Comparison of ENCODE assay signal across 15 cellular contexts in genomic region chr15:37877851-37878577, GRCh38. TPM values are rescaled to one million over a fixed set of nuclear protein-coding genes. Genes with fewer than 3 reads are reported as not detected.
DNase-seq lines count a peak whose midpoint lies in the region; TF ChIP-seq lines count a peak whose summit lies in the region.
"Had no signal": no experiment of that assay in that cellular context is flagged by ENCODE, and none has a peak within 500 bp of the region (broad histone marks: within the 10 kb centered on the region; RNA-seq: fewer than 3 reads in every experiment).

No MANE protein-coding gene starts in this region.

- H2AFZ ChIP-seq in mammary epithelial cell (ENCODE audit: low read depth, low read length) (no peak overlapping the region), mesenchymal stem cell (ENCODE audit: low read depth, low read length) (no peak overlapping the region)

- no peak overlapping the region for H2BK15ac ChIP-seq in mesenchymal stem cell (ENCODE audit: low read depth, poor library complexity, severe bottlenecking)

- H3K9me3 ChIP-seq in mammary epithelial cell (replicated peaks; ENCODE audit: insufficient read depth, low read length) (no peaks in the 10 kb centered on the region), mesenchymal stem cell (ENCODE audit: control insufficient read depth, low read length) (no peaks in the 10 kb centered on the region)
- H3K9me3 ChIP-seq: vagina had no signal

- H3K79me2 ChIP-seq in mammary epithelial cell (ENCODE audit: insufficient read depth, low read length), result no peaks in the 10 kb centered on the region

- no peak overlapping the region for H3K23ac ChIP-seq in mesenchymal stem cell (ENCODE audit: low read length in 2 of 2)

- no peak overlapping the region for H4K91ac ChIP-seq in mesenchymal stem cell (ENCODE audit: low read length)

- no peaks in the 10 kb centered on the region for H4K20me1 ChIP-seq in mammary epithelial cell (ENCODE audit: insufficient read depth, low read length)

- H3K4me3 ChIP-seq in mammary epithelial cell (replicated peaks in 1 of 3; ENCODE audit: insufficient read depth in 1 of 3, low read depth in 2 of 3, low read length in 3 of 3) (no peak overlapping the region), mesenchymal stem cell (ENCODE audit: insufficient read depth in 1 of 2, low read depth in 1 of 2, low read length in 2 of 2) (no peak overlapping the region), dorsolateral prefrontal cortex (no peak overlapping the region)
- H3K4me3 ChIP-seq: cardiac muscle cell, vagina had no signal

- in situ Hi-C loops in mammary epithelial cell (cut with MboI; ENCODE audit: low sequenced_read_pairs in 2 of 2), result loop anchor here (25.0 kb wide), 3 partner anchors 191 to 991 kb away; no protein-coding TSS in a partner anchor

- no peak overlapping the region for H3K4me2 ChIP-seq in mammary epithelial cell (ENCODE audit: insufficient read depth, low read depth, low read length)
- no peak overlapping the region for H3K4me2 ChIP-seq in mesenchymal stem cell (ENCODE audit: low read length, poor library complexity, severe bottlenecking)

- BruUV-seq in mammary epithelial cell (replicated peaks; lab: Mats Ljungman, UMichigan), result no TSS peak

- H3K4me1 ChIP-seq in mammary epithelial cell (ENCODE audit: insufficient read depth, low read length), result no peaks in the 10 kb centered on the region
- peaks cover 2% of the 10 kb centered on the region for H3K4me1 ChIP-seq in mesenchymal stem cell (ENCODE audit: control insufficient read depth, insufficient read depth, low read depth, low read length)
- H3K4me1 ChIP-seq: vagina had no signal

- no peak overlapping the region for H3K27ac ChIP-seq in mammary epithelial cell (ENCODE audit: insufficient read depth, low read depth, low read length)
- H3K27ac ChIP-seq in mesenchymal stem cell (ENCODE audit: low read length, poor library complexity, severe bottlenecking), result peak overlapping the region; percentile 83
- no peak overlapping the region for H3K27ac ChIP-seq in dorsolateral prefrontal cortex
- H3K27ac ChIP-seq: cardiac muscle cell, vagina had no signal

- intact Hi-C loops in mammary epithelial cell (cut with micrococcal nuclease) (no loop called here), dorsolateral prefrontal cortex (cut with DNase I) (no loop called here)

- TF ChIP-seq CTCF in AG09319 (IDR thresholded peaks at IDR 0.05; ENCODE audit: low read depth, low read length) (no peak), mammary epithelial cell (conservative IDR thresholded peaks at IDR 0.05 in 1 of 2, IDR thresholded peaks at IDR 0.05 in 1 of 2; ENCODE audit: extremely low read depth in 1 of 2, insufficient read depth in 1 of 2, low read depth in 1 of 2, low read length in 2 of 2) (no peak), dorsolateral prefrontal cortex (IDR thresholded peaks at IDR 0.05 in 54 of 56, conservative IDR thresholded peaks at IDR 0.05 in 2 of 56; ENCODE audit: low read depth in 1 of 56, partially characterized antibody in 56 of 56) (no peak)

- dilution Hi-C loops in mammary epithelial cell (cut with HindIII; ENCODE audit: low sequenced_read_pairs), result no loop called here

- no peak overlapping the region for H3K4ac ChIP-seq in mesenchymal stem cell (ENCODE audit: low read depth in 1 of 2, low read length in 2 of 2)

- no peaks in the 10 kb centered on the region for H3K36me3 ChIP-seq in mammary epithelial cell (ENCODE audit: insufficient read depth, low read length)
- no peaks in the 10 kb centered on the region for H3K36me3 ChIP-seq in mesenchymal stem cell (ENCODE audit: control insufficient read depth in 1 of 2, insufficient read depth in 2 of 2, low read depth in 1 of 2, low read length in 2 of 2)
- H3K36me3 ChIP-seq: cardiac muscle cell, vagina had no signal

- H3K18ac ChIP-seq in mesenchymal stem cell (ENCODE audit: low read depth in 1 of 2, low read length in 2 of 2), result no peak overlapping the region

- H3K9ac ChIP-seq in mammary epithelial cell (ENCODE audit: insufficient read depth, low read length), result no peak overlapping the region
- peak overlapping the region; percentile 20 for H3K9ac ChIP-seq in mesenchymal stem cell (ENCODE audit: low read length)

- CTCF ChIA-PET in mammary epithelial cell (lab: Charles Lee; ENCODE audit: low non-redundant PET), result no interaction called here

- H4K8ac ChIP-seq in mesenchymal stem cell (ENCODE audit: low read length), result no peak overlapping the region

- no peak overlapping the region for H2BK5ac ChIP-seq in mesenchymal stem cell (ENCODE audit: low read depth, low read length, poor library complexity, severe bottlenecking)

- no peak overlapping the region for H3K14ac ChIP-seq in mesenchymal stem cell (ENCODE audit: low read length in 2 of 2)

- H3K79me1 ChIP-seq in mesenchymal stem cell (replicated peaks; ENCODE audit: low read length, poor library complexity, severe bottlenecking), result no peaks in the 10 kb centered on the region

- H3K27me3 ChIP-seq in mammary epithelial cell (ENCODE audit: insufficient read depth, low read length) (peaks cover 6% of the 10 kb centered on the region), mesenchymal stem cell (ENCODE audit: control insufficient read depth in 1 of 2, insufficient read depth in 1 of 2, low read length in 2 of 2) (peaks cover 0 to 4% of the 10 kb centered on the region in 2 experiments), dorsolateral prefrontal cortex (peaks cover 0 to 6% (median 0%) of the 10 kb centered on the region in 45 donors)
- H3K27me3 ChIP-seq: cardiac muscle cell, vagina had no signal

- no peak overlapping the region for H2AK5ac ChIP-seq in mesenchymal stem cell (ENCODE audit: low read length, severe bottlenecking)

- H2BK120ac ChIP-seq in mesenchymal stem cell (ENCODE audit: low read depth, low read length), result no peak overlapping the region

- 73% methylated on average over 4 of the region's 4 CpGs for WGBS in mammary epithelial cell (ENCODE audit: low coverage, missing lambda C conversion rate)
- WGBS in mesenchymal stem cell, result 36% methylated on average over 1 of the region's 4 CpGs

- DNase-seq in AG09319 (ENCODE audit: extremely low read depth, low read depth), result peak; percentile 25
- DNase-seq in LHCN-M2 (ENCODE audit: low read depth), result peak; percentile 85
- peak; percentile 19 for DNase-seq in mammary epithelial cell
- DNase-seq in mesenchymal stem cell, result peak; percentile 70
- no peak for DNase-seq in AML-193 (lab: John Stamatoyannopoulos, UW)
- no peak for DNase-seq in dorsolateral prefrontal cortex
- no peak for DNase-seq in amygdala (lab: John Stamatoyannopoulos, UW)
- DNase-seq in DMS 273 (lab: John Stamatoyannopoulos, UW; ENCODE audit: unreplicated experiment), result no peak
- DNase-seq: CD4-positive, CD25-positive, alpha-beta regulatory T cell; left colon; NCI-H1417 treated with DMSO at 0.1 percent for 48 hours; stimulated activated CD4-positive, alpha-beta T cell treated with anti-CD3 and anti-CD28 coated beads, Interleukin-12 subunit alpha, Interleukin-12 subunit beta, amount 100 ng/mL, for 4 hours had no signal

- H2BK12ac ChIP-seq in mesenchymal stem cell (ENCODE audit: low read length in 2 of 2), result no peak overlapping the region

RNA-seq across cellular contexts. Expression of gene TMCO5A, which starts 56.4 kb away (rescaled TPM):
- not detected in 2 replicates for total RNA-seq in LHCN-M2 (2014; rRNA removed)
- polyA plus RNA-seq in LHCN-M2 (2012), result not detected
- total RNA-seq in mammary epithelial cell, result not detected
- not detected for polyA plus RNA-seq in mammary epithelial cell
- polyA minus RNA-seq in mammary epithelial cell, result not detected
- not detected for polyA plus RNA-seq in mesenchymal stem cell (2013, experiment 1 of 2)
- not detected for polyA plus RNA-seq in mesenchymal stem cell (2013, experiment 2 of 2)
- total RNA-seq in dorsolateral prefrontal cortex, result not detected
- total RNA-seq: cardiac muscle cell; CD4-positive, CD25-positive, alpha-beta regulatory T cell; frontal cortex; left colon; vagina had no signal
- polyA plus RNA-seq: cardiac muscle cell; CD4-positive, CD25-positive, alpha-beta regulatory T cell had no signal

Comparison
In these comparisons a context has a peak if more than half of its experiments do, and no peak if none do; other contexts are left out.
1. DNase-seq: peak in AG09319 (single experiment), LHCN-M2 (single experiment), mammary epithelial cell (single experiment) and mesenchymal stem cell (single experiment); none in AML-193 (0 of 2), dorsolateral prefrontal cortex (0 of 10), amygdala (0 of 56) and DMS 273 (single experiment).